ENCODE assay signal across 15 cellular contexts in genomic region chr12:87382959-87383591, GRCh38.
"Had no signal": no experiment of that assay in that cellular context is flagged by ENCODE, and none has a peak within 500 bp of the region (broad histone marks: within the 10 kb centered on the region; RNA-seq: fewer than 3 reads in every experiment).

No MANE protein-coding gene starts in this region.

- H3K36me3 ChIP-seq: cardiac muscle cell, colonic mucosa, esophagus squamous epithelium, stomach, thoracic aorta, vagina had no signal

- H3K4me3 ChIP-seq: cardiac muscle cell, colonic mucosa, esophagus squamous epithelium, psoas muscle, stomach, thoracic aorta, vagina had no signal

- ATAC-seq: natural killer cell treated with Interleukin-12 subunit alpha and Interleukin-12 subunit beta and Interleukin-15 and Interleukin-18, amount 100 ng/mL, for 72 hours; psoas muscle; WTC11 had no signal

- DNase-seq: activated CD4-positive, alpha-beta T cell treated with anti-CD3 and anti-CD28 coated beads, Interleukin-2, amount 10 ng/mL, durations not matched to agents 24 days and 14 days; activated naive CD4-positive, alpha-beta T cell treated with Interleukin-2 at 50 U/mL for 16 hours; colonic mucosa; esophagus squamous epithelium; foreskin fibroblast; left cardiac atrium; psoas muscle; stimulated activated CD4-positive, alpha-beta T cell treated with anti-CD3 and anti-CD28 coated beads, Interleukin-4, amount 100 ng/mL, for 4 hours; stomach had no signal

- FAIRE-seq: astrocyte had no signal

- H3K27ac ChIP-seq: cardiac muscle cell, colonic mucosa, esophagus squamous epithelium, psoas muscle, stomach, thoracic aorta, vagina had no signal

- H3K9me3 ChIP-seq: colonic mucosa, esophagus squamous epithelium, psoas muscle, stomach, vagina had no signal

- H3K27me3 ChIP-seq: cardiac muscle cell, colonic mucosa, esophagus squamous epithelium, stomach, vagina had no signal

- H3K4me1 ChIP-seq: colonic mucosa, psoas muscle, vagina had no signal
